Comparison of ENCODE assay signal across 1 cellular context in genomic region chr20:48467622-48468021, GRCh38.
A peak's percentile ranks its signal among the peaks of the same experiment; 100 is the strongest.
TF ChIP-seq lines count a peak whose summit lies in the region.

No MANE protein-coding gene starts in this region.

TF ChIP-seq in GM12878, 131 proteins besides CTCF, POLR2A, EP300 and RAD21 (continued from another document):
- TF ChIP-seq, protein P1, sequence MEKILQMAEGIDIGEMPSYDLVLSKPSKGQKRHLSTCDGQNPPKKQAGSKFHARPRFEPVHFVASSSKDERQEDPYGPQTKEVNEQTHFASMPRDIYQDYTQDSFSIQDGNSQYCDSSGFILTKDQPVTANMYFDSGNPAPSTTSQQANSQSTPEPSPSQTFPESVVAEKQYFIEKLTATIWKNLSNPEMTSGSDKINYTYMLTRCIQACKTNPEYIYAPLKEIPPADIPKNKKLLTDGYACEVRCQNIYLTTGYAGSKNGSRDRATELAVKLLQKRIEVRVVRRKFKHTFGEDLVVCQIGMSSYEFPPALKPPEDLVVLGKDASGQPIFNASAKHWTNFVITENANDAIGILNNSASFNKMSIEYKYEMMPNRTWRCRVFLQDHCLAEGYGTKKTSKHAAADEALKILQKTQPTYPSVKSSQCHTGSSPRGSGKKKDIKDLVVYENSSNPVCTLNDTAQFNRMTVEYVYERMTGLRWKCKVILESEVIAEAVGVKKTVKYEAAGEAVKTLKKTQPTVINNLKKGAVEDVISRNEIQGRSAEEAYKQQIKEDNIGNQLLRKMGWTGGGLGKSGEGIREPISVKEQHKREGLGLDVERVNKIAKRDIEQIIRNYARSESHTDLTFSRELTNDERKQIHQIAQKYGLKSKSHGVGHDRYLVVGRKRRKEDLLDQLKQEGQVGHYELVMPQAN (conservative IDR thresholded peaks at IDR 0.05), result no peak
- no peak for TF ChIP-seq YBX1 (IDR thresholded peaks at IDR 0.05)
- peak; percentile 90 for TF ChIP-seq USF1 (IDR thresholded peaks at IDR 0.05; ENCODE audit: borderline replicate concordance, extremely low read length, insufficient read depth, low read depth, low read length)
- no peak for TF ChIP-seq POU2F2 (IDR thresholded peaks at IDR 0.05; ENCODE audit: borderline replicate concordance, low read depth, low read length)
- no peak for TF ChIP-seq RELA (IDR thresholded peaks at IDR 0.05; ENCODE audit: borderline replicate concordance, partially characterized antibody)
- TF ChIP-seq, protein P2, sequence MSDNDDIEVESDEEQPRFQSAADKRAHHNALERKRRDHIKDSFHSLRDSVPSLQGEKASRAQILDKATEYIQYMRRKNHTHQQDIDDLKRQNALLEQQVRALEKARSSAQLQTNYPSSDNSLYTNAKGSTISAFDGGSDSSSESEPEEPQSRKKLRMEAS (IDR thresholded peaks at IDR 0.05; ENCODE audit: low read depth, low read length), result no peak
- no peak for TF ChIP-seq SMAD1 (IDR thresholded peaks at IDR 0.05; ENCODE audit: low read depth, partially characterized antibody)
- TF ChIP-seq HCFC1 (IDR thresholded peaks at IDR 0.05; ENCODE audit: low read length), result peak; percentile 78
- no peak for TF ChIP-seq HDGF (IDR thresholded peaks at IDR 0.05)
- TF ChIP-seq SP1 (IDR thresholded peaks at IDR 0.05; ENCODE audit: low read depth, low read length), result no peak
- TF ChIP-seq NR2F1 (conservative IDR thresholded peaks at IDR 0.05), result no peak
- TF ChIP-seq NBN (IDR thresholded peaks at IDR 0.05), result no peak
- TF ChIP-seq, protein P3, sequence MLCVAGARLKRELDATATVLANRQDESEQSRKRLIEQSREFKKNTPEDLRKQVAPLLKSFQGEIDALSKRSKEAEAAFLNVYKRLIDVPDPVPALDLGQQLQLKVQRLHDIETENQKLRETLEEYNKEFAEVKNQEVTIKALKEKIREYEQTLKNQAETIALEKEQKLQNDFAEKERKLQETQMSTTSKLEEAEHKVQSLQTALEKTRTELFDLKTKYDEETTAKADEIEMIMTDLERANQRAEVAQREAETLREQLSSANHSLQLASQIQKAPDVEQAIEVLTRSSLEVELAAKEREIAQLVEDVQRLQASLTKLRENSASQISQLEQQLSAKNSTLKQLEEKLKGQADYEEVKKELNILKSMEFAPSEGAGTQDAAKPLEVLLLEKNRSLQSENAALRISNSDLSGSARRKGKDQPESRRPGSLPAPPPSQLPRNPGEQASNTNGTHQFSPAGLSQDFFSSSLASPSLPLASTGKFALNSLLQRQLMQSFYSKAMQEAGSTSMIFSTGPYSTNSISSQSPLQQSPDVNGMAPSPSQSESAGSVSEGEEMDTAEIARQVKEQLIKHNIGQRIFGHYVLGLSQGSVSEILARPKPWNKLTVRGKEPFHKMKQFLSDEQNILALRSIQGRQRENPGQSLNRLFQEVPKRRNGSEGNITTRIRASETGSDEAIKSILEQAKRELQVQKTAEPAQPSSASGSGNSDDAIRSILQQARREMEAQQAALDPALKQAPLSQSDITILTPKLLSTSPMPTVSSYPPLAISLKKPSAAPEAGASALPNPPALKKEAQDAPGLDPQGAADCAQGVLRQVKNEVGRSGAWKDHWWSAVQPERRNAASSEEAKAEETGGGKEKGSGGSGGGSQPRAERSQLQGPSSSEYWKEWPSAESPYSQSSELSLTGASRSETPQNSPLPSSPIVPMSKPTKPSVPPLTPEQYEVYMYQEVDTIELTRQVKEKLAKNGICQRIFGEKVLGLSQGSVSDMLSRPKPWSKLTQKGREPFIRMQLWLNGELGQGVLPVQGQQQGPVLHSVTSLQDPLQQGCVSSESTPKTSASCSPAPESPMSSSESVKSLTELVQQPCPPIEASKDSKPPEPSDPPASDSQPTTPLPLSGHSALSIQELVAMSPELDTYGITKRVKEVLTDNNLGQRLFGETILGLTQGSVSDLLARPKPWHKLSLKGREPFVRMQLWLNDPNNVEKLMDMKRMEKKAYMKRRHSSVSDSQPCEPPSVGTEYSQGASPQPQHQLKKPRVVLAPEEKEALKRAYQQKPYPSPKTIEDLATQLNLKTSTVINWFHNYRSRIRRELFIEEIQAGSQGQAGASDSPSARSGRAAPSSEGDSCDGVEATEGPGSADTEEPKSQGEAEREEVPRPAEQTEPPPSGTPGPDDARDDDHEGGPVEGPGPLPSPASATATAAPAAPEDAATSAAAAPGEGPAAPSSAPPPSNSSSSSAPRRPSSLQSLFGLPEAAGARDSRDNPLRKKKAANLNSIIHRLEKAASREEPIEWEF (IDR thresholded peaks at IDR 0.05; ENCODE audit: insufficient replicate concordance, low read depth, low read length), result no peak
- TF ChIP-seq TCF7 (IDR thresholded peaks at IDR 0.05; ENCODE audit: borderline replicate concordance), result no peak
- no peak for TF ChIP-seq EZH2 (IDR thresholded peaks at IDR 0.05; ENCODE audit: borderline replicate concordance, control insufficient read depth, low read depth, low read length)
- TF ChIP-seq RFX5 (IDR thresholded peaks at IDR 0.05; ENCODE audit: low read depth, low read length), result no peak
- TF ChIP-seq ZNF622 (IDR thresholded peaks at IDR 0.05), result no peak
- TF ChIP-seq CREB1 (IDR thresholded peaks at IDR 0.05; ENCODE audit: low read depth), result no peak
- peak; percentile 77; the same call in 1 of the 2 replicates for TF ChIP-seq CBFB (IDR thresholded peaks at IDR 0.05; ENCODE audit: low read depth)
- no peak for TF ChIP-seq SREBF1 (IDR thresholded peaks at IDR 0.05; ENCODE audit: low read length)
- TF ChIP-seq, protein P4, sequence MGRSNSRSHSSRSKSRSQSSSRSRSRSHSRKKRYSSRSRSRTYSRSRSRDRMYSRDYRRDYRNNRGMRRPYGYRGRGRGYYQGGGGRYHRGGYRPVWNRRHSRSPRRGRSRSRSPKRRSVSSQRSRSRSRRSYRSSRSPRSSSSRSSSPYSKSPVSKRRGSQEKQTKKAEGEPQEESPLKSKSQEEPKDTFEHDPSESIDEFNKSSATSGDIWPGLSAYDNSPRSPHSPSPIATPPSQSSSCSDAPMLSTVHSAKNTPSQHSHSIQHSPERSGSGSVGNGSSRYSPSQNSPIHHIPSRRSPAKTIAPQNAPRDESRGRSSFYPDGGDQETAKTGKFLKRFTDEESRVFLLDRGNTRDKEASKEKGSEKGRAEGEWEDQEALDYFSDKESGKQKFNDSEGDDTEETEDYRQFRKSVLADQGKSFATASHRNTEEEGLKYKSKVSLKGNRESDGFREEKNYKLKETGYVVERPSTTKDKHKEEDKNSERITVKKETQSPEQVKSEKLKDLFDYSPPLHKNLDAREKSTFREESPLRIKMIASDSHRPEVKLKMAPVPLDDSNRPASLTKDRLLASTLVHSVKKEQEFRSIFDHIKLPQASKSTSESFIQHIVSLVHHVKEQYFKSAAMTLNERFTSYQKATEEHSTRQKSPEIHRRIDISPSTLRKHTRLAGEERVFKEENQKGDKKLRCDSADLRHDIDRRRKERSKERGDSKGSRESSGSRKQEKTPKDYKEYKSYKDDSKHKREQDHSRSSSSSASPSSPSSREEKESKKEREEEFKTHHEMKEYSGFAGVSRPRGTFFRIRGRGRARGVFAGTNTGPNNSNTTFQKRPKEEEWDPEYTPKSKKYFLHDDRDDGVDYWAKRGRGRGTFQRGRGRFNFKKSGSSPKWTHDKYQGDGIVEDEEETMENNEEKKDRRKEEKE (IDR thresholded peaks at IDR 0.05), result no peak
- TF ChIP-seq, protein P5, sequence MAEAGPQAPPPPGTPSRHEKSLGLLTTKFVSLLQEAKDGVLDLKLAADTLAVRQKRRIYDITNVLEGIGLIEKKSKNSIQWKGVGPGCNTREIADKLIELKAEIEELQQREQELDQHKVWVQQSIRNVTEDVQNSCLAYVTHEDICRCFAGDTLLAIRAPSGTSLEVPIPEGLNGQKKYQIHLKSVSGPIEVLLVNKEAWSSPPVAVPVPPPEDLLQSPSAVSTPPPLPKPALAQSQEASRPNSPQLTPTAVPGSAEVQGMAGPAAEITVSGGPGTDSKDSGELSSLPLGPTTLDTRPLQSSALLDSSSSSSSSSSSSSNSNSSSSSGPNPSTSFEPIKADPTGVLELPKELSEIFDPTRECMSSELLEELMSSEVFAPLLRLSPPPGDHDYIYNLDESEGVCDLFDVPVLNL (IDR thresholded peaks at IDR 0.05; ENCODE audit: low read depth, low read length), result no peak
- TF ChIP-seq IKZF2 (IDR thresholded peaks at IDR 0.05), result no peak
- TF ChIP-seq PML (IDR thresholded peaks at IDR 0.05; ENCODE audit: low read length), result no peak
- no peak for TF ChIP-seq ZBED1 (IDR thresholded peaks at IDR 0.05; ENCODE audit: borderline replicate concordance)
